8 cellular contexts compared by ENCODE assay signal in genomic region chr6:47479156-47479541, GRCh38. TPM values are rescaled to one million over a fixed set of nuclear protein-coding genes. Genes with fewer than 3 reads are reported as not detected.
DNase-seq lines count a peak whose midpoint lies in the region; ATAC-seq and TF ChIP-seq lines count a peak whose summit lies in the region.

No MANE protein-coding gene starts in this region.

- no peaks in the 10 kb centered on the region for H3K27me3 Mint-ChIP-seq in Caco-2 (ENCODE audit: insufficient read depth, unreplicated experiment)
- no peaks in the 10 kb centered on the region for H3K27me3 Mint-ChIP-seq in nephron (ENCODE audit: low read depth)

- H3K4me3 ChIP-seq in Caco-2 (ENCODE audit: low read depth, low read length) = peak overlapping the region; percentile 78
- peak overlapping the region; percentile 87 for H3K4me3 ChIP-seq in effector memory CD4-positive, alpha-beta T cell (ENCODE audit: insufficient read depth, low read depth, low read length, poor library complexity, severe bottlenecking)

- peaks cover 29% of the 10 kb centered on the region for H3K4me1 ChIP-seq in Caco-2
- H3K4me1 ChIP-seq in effector memory CD4-positive, alpha-beta T cell (ENCODE audit: control insufficient read depth, insufficient read depth, low read length, poor library complexity, severe bottlenecking) = peaks cover 5% of the 10 kb centered on the region

- CTCF ChIA-PET in Caco-2 (lab: Charles Lee) = no interaction called here

- peak overlapping the region; percentile 97 for H3K4me3 Mint-ChIP-seq in Caco-2 (ENCODE audit: unreplicated experiment)
- H3K4me3 Mint-ChIP-seq in nephron = peak overlapping the region; percentile 95 to 97 (median 96)

- H3K36me3 Mint-ChIP-seq in Caco-2 (ENCODE audit: insufficient read depth, unreplicated experiment) = peaks cover 23% of the 10 kb centered on the region
- no peaks in the 10 kb centered on the region for H3K36me3 Mint-ChIP-seq in nephron (ENCODE audit: low read depth)

- DNase-seq in Caco-2 = no peak
- peak; percentile 42 for DNase-seq in NCI-H748 treated with DMSO at 0.1 percent for 48 hours (lab: John Stamatoyannopoulos, UW)
- DNase-seq in effector memory CD4-positive, alpha-beta T cell = no peak
- no peak for DNase-seq in NOMO-1 treated with DMSO at 0.1 percent for 48 hours (lab: John Stamatoyannopoulos, UW; ENCODE audit: unreplicated experiment)
- no peak for DNase-seq in NCI-H446 treated with DMSO at 0.1 percent for 48 hours (lab: John Stamatoyannopoulos, UW)

- H3K4me1 Mint-ChIP-seq in Caco-2 (ENCODE audit: low read depth, unreplicated experiment) = peaks cover 43% of the 10 kb centered on the region
- peaks cover 39% of the 10 kb centered on the region for H3K4me1 Mint-ChIP-seq in nephron

- no peak overlapping the region for H3K27ac ChIP-seq in effector memory CD4-positive, alpha-beta T cell (ENCODE audit: insufficient read depth, low read length, poor library complexity, severe bottlenecking)

- ATAC-seq in GM18519 (IDR thresholded peaks at IDR 0.05; ENCODE audit: low FRiP score, unreplicated experiment) (no peak), HG02798 (IDR thresholded peaks at IDR 0.05; ENCODE audit: poor library complexity, unreplicated experiment) (no peak)

- no peaks in the 10 kb centered on the region for H3K9me3 ChIP-seq in Caco-2
- H3K9me3 ChIP-seq in effector memory CD4-positive, alpha-beta T cell (ENCODE audit: control insufficient read depth, low read length) = no peaks in the 10 kb centered on the region

- H3K27ac Mint-ChIP-seq in Caco-2 (ENCODE audit: unreplicated experiment) (peak overlapping the region; percentile 93), nephron (peak overlapping the region; percentile 94 to 97 (median 94))

- TF ChIP-seq CTCF in Caco-2 (IDR thresholded peaks at IDR 0.05; ENCODE audit: insufficient read depth in 1 of 2, low read depth in 1 of 2, low read length in 1 of 2, severe bottlenecking in 1 of 2, unreplicated experiment in 1 of 2) (no peak), nephron (IDR thresholded peaks at IDR 0.05; ENCODE audit: unreplicated experiment in 3 of 3) (no peak)

- no peaks in the 10 kb centered on the region for H3K9me3 Mint-ChIP-seq in Caco-2 (ENCODE audit: unreplicated experiment)
- no peaks in the 10 kb centered on the region for H3K9me3 Mint-ChIP-seq in nephron

- POLR2A ChIA-PET in Caco-2 (lab: Charles Lee) = no interaction called here

- no TSS peak for BruUV-seq in Caco-2 (replicated peaks; lab: Mats Ljungman, UMichigan)

- H3K27me3 ChIP-seq in Caco-2 (replicated peaks; ENCODE audit: control insufficient read depth, insufficient read depth, low read length) = no peaks in the 10 kb centered on the region
- no peaks in the 10 kb centered on the region for H3K27me3 ChIP-seq in effector memory CD4-positive, alpha-beta T cell (replicated peaks; ENCODE audit: control insufficient read depth, insufficient read depth, low read length, poor library complexity, severe bottlenecking)

- no peaks in the 10 kb centered on the region for H3K36me3 ChIP-seq in Caco-2 (ENCODE audit: control insufficient read depth, insufficient read depth, low read length)
- H3K36me3 ChIP-seq in effector memory CD4-positive, alpha-beta T cell (ENCODE audit: control insufficient read depth, insufficient read depth, low read length) = no peaks in the 10 kb centered on the region

- intact Hi-C loops in Caco-2 (cut with micrococcal nuclease; ENCODE audit: unreplicated experiment) = no loop called here

RNA-seq across cellular contexts. Expression of gene CD2AP, which starts 1.6 kb away (rescaled TPM):
- total RNA-seq in Caco-2 (2022) = 65.3 and 69.3 TPM in 2 replicates
